Comparison of ENCODE assay signal across 24 cellular contexts in the genomic region with DNA sequence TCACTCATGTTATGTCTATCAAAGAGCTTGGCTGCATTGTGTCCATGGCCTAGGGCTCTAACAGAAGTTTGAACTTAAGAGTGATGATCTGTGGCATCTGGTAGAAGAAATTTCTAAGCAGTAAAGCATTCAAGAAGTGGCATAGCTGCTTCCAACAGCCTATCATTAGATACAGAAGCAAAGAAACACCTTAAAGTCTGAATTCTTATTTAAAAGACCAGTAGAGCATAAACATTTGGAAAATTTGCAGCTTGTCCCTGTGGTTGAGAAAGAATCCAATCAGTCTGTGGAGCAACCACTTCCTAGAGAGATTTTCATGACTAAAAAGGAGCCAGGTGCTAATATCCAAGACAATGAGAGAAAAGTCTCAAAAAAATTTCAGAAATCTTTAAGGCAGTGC.
DNase-seq lines count a peak whose midpoint lies in the region; ATAC-seq and TF ChIP-seq lines count a peak whose summit lies in the region.
"Had no signal": no experiment of that assay in that cellular context is flagged by ENCODE, and none has a peak within 500 bp of the region (broad histone marks: within the 10 kb centered on the region; RNA-seq: fewer than 3 reads in every experiment).

No MANE protein-coding gene starts in this region.

- no peaks in the 10 kb centered on the region for H3K27me3 Mint-ChIP-seq in H9 (ENCODE audit: low read depth)
- H3K27me3 Mint-ChIP-seq: CD4-positive, alpha-beta T cell had no signal

- H3K79me2 ChIP-seq in H9 (ENCODE audit: insufficient read depth, low read length), result no peaks in the 10 kb centered on the region

- H2BK12ac ChIP-seq in H9 (ENCODE audit: insufficient read length, low read depth, low read length), result no peak overlapping the region

- TF ChIP-seq CTCF in H9 (conservative IDR thresholded peaks at IDR 0.05) (no peak), uterus (IDR thresholded peaks at IDR 0.05) (no peak)

- no peaks in the 10 kb centered on the region for H3K27me3 ChIP-seq in H9 (ENCODE audit: insufficient read depth, low read length)
- H3K27me3 ChIP-seq in uterus, result no peaks in the 10 kb centered on the region
- H3K27me3 ChIP-seq: BE2C; BLaER1 treated with 17β-estradiol and CSF1 and Interleukin-3, amounts not matched to agents 10 nM and 100 nM had no signal

- H3K56ac ChIP-seq in H9 (ENCODE audit: insufficient read length, low read depth, low read length), result no peak overlapping the region

- H3K4me1 ChIP-seq in H9 (ENCODE audit: insufficient read depth, low read length) (no peaks in the 10 kb centered on the region), uterus (no peaks in the 10 kb centered on the region)
- H3K4me1 ChIP-seq: A549; BE2C; BLaER1 treated with 17β-estradiol and CSF1 and Interleukin-3, amounts not matched to agents 10 nM and 100 nM had no signal

- H2BK20ac ChIP-seq in H9 (ENCODE audit: low read depth, low read length, poor library complexity, severe bottlenecking), result no peak overlapping the region

- H4K91ac ChIP-seq in H9 (ENCODE audit: insufficient read length, low read depth, low read length), result no peak overlapping the region

- no peak overlapping the region for H3K4me3 Mint-ChIP-seq in H9
- H3K4me3 Mint-ChIP-seq: CD14-positive monocyte; CD4-positive, alpha-beta T cell; HFFc6 had no signal

- no peak overlapping the region for H3K4me2 ChIP-seq in H9 (ENCODE audit: insufficient read depth, insufficient read length, low read length)
- H3K4me2 ChIP-seq: A549; BLaER1 treated with 17β-estradiol and CSF1 and Interleukin-3, amounts not matched to agents 10 nM and 100 nM had no signal

- H4K5ac ChIP-seq in H9 (ENCODE audit: insufficient read length, low read depth, low read length), result no peak overlapping the region

- no peaks in the 10 kb centered on the region for H4K20me1 ChIP-seq in H9 (ENCODE audit: control insufficient read depth, insufficient read depth, insufficient read length)
- H4K20me1 ChIP-seq: BLaER1 treated with 17β-estradiol and CSF1 and Interleukin-3, amounts not matched to agents 10 nM and 100 nM had no signal

- no peak overlapping the region for H4K8ac ChIP-seq in H9 (replicated peaks; ENCODE audit: insufficient read length, low read depth, low read length)

- no peak overlapping the region for H3K4ac ChIP-seq in H9 (ENCODE audit: low read depth, low read length)

- no peaks in the 10 kb centered on the region for H3K23me2 ChIP-seq in H9 (ENCODE audit: insufficient read length, low read depth, low read length, poor library complexity, severe bottlenecking)

- no peak overlapping the region for H2AFZ ChIP-seq in H9 (ENCODE audit: low read length)
- H2AFZ ChIP-seq: GM23248 had no signal

- H2BK5ac ChIP-seq in H9 (ENCODE audit: insufficient read length, low read length), result no peak overlapping the region

- H2BK15ac ChIP-seq in H9 (ENCODE audit: low read depth, low read length), result no peak overlapping the region

- H3K23ac ChIP-seq in H9 (ENCODE audit: insufficient read length, low read depth, low read length), result no peak overlapping the region

- H3K79me1 ChIP-seq in H9 (ENCODE audit: insufficient read depth, low read depth, low read length, poor library complexity, severe bottlenecking), result no peaks in the 10 kb centered on the region

- H3K14ac ChIP-seq in H9 (ENCODE audit: insufficient read depth, low read length), result no peak overlapping the region

- ATAC-seq in GM21825 (IDR thresholded peaks at IDR 0.05; ENCODE audit: unreplicated experiment) (no peak), GM21526 (IDR thresholded peaks at IDR 0.05; ENCODE audit: low FRiP score, unreplicated experiment) (no peak)
- ATAC-seq: A549, HCT116 had no signal

- no peak overlapping the region for H3T11ph ChIP-seq in H9 (ENCODE audit: low read length)

- peak overlapping the region in 2 of 3 experiments; percentile 13 to 15; a peak in 3 of 7 replicates for H3K27ac Mint-ChIP-seq in H9
- H3K27ac Mint-ChIP-seq: CD14-positive monocyte; CD4-positive, alpha-beta T cell; HFFc6 had no signal

- no peak overlapping the region for H3K9ac ChIP-seq in H9 (ENCODE audit: extremely low read depth, insufficient read length, low read length)
- H3K9ac ChIP-seq: BLaER1 treated with 17β-estradiol and CSF1 and Interleukin-3, amounts not matched to agents 10 nM and 100 nM; GM23248 had no signal

- TF ChIP-seq POLR2A in uterus (IDR thresholded peaks at IDR 0.05), result no peak

- no peak for DNase-seq in H9
- DNase-seq in astrocyte of the hippocampus (ENCODE audit: low read depth, low spot score), result peak; percentile 11
- DNase-seq in myocyte (ENCODE audit: low read depth), result peak; percentile 2
- DNase-seq in uterus, result no peak
- DNase-seq in NCI-H69 (lab: John Stamatoyannopoulos, UW), result no peak
- DNase-seq: 8988T; ACHN; AML-193; BE2C; Calu3; CD4-positive, alpha-beta T cell; COR-L47; DMS53; DMS79 treated with DMSO at 0.1 percent for 48 hours; GF-D8; GM23248; H7; HFFc6 had no signal

- H3K36me3 Mint-ChIP-seq in H9 (ENCODE audit: insufficient read depth in 1 of 3, low read depth in 3 of 3), result no peaks in the 10 kb centered on the region; a peak in 3 of 7 replicates
- H3K36me3 Mint-ChIP-seq: CD14-positive monocyte had no signal

- intact Hi-C loops in uterus (cut with DNase I; ENCODE audit: low total_unique reads), result no loop called here

- no peak overlapping the region for H3K18ac ChIP-seq in H9 (ENCODE audit: insufficient read length, low read depth, low read length)

- H3K27ac ChIP-seq in H9 (ENCODE audit: insufficient read length, low read depth, low read length), result no peak overlapping the region
- H3K27ac ChIP-seq in uterus, result no peak overlapping the region
- H3K27ac ChIP-seq: A549; BLaER1 treated with 17β-estradiol and CSF1 and Interleukin-3, amounts not matched to agents 10 nM and 100 nM; GM23248 had no signal

- no peaks in the 10 kb centered on the region for H3K9me3 ChIP-seq in H9 (ENCODE audit: control insufficient read depth, low read depth, low read length)
- H3K9me3 ChIP-seq in uterus, result no peaks in the 10 kb centered on the region
- H3K9me3 ChIP-seq: A549; BE2C; BLaER1 treated with 17β-estradiol and CSF1 and Interleukin-3, amounts not matched to agents 10 nM and 100 nM had no signal

- H3K36me3 ChIP-seq in uterus, result no peaks in the 10 kb centered on the region
- H3K36me3 ChIP-seq: BE2C; BLaER1 treated with 17β-estradiol and CSF1 and Interleukin-3, amounts not matched to agents 10 nM and 100 nM had no signal

- H3K4me1 Mint-ChIP-seq in H9, result peaks cover 6 to 15% of the 10 kb centered on the region in 2 experiments; a peak in 3 of 4 replicates
- H3K4me1 Mint-ChIP-seq: CD14-positive monocyte had no signal

- peaks cover 2 to 6% of the 10 kb centered on the region in 2 experiments; a peak in 3 of 5 replicates for H3K9me3 Mint-ChIP-seq in H9
- H3K9me3 Mint-ChIP-seq: HFFc6 had no signal

- H2AK5ac ChIP-seq in H9 (ENCODE audit: insufficient read length, low read length), result no peak overlapping the region

- no peak overlapping the region for H3K4me3 ChIP-seq in uterus
- H3K4me3 ChIP-seq: A549; BLaER1 treated with 17β-estradiol and CSF1 and Interleukin-3, amounts not matched to agents 10 nM and 100 nM; GM23248 had no signal

- H2BK120ac ChIP-seq in H9 (ENCODE audit: low read depth, low read length, poor library complexity, severe bottlenecking), result no peak overlapping the region

Comparison
In these comparisons a context has a peak if more than half of its experiments do, and no peak if none do; other contexts are left out.
1. DNase-seq: peak in astrocyte of the hippocampus (single experiment) and myocyte (single experiment); none in H9 (single experiment), uterus (0 of 2) and NCI-H69 (single experiment).